ENCODE assay signal across 8 cellular contexts in the genomic region with DNA sequence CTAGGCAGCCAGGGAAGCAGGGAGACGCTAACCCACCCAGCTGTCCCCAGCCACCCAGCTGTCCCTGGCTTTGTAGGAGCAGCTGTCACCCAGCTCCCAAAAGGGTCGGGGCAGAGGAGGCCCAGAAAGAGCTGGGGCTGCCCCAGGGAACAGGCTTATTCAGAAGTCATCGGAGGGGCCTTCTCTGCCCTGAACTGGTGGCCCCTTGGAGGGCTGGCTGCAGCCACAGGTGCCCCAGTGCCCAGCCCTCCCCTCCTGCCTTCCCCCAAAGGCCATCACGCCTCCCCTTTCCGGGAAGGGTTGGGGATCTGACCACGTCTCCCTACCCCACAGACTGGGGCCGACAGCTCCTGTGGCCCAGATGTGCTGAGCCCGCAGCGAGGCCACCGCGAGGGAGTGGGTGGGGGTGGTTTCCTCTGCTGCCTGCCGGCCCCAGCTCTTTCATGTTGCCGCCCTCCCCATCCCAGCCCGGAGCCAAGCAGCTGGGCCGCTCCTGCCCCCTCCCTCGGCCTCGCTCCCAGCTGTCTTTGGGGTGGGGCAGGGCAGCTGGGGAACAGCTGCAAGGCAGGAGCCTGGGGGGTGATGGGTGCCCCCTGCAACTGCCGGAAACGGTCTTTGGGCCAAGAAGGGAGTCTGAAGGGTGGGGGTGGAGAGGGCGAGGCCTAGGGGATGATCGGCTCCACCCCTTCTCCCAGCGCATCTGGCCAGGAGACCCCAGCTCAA. TPM values are rescaled to one million over a fixed set of nuclear protein-coding genes. Genes with fewer than 3 reads are reported as not detected.
DNase-seq lines count a peak whose midpoint lies in the region; ATAC-seq and TF ChIP-seq lines count a peak whose summit lies in the region.

No MANE protein-coding gene starts in this region.

- TF ChIP-seq POLR2A in erythroblast (IDR thresholded peaks at IDR 0.05; ENCODE audit: low read length): no peak
- TF ChIP-seq POLR2A in lower leg skin (IDR thresholded peaks at IDR 0.05): no peak

- intact Hi-C loops in activated CD4-positive, alpha-beta T cell treated with anti-CD3 and anti-CD28 coated beads, Interleukin-2, amount 10 ng/mL, durations not matched to agents 24 days and 14 days (cut with micrococcal nuclease): loop anchor here (1.0 to 5.0 kb wide), 4 partner anchors 9 to 51 kb away; partner anchors contain the start of genes ARL3 and SFXN2
- intact Hi-C loops in lower leg skin (cut with DNase I; ENCODE audit: low total_unique reads): no loop called here

- no peak overlapping the region for H3K9ac ChIP-seq in HUES64 (ENCODE audit: low read depth, low read length)

- WGBS in HUES64: 20% methylated on average over 21 of the region's 22 CpGs
- WGBS in lower leg skin, 2 donors: 15 to 25% methylated on average over 1 to 11 of the region's 22 CpGs

- peaks cover 20% of the 10 kb centered on the region for H4K20me1 ChIP-seq in osteoblast (ENCODE audit: insufficient read depth, low read length)

- peak overlapping the region; percentile 28 for H3K4me2 ChIP-seq in osteoblast (ENCODE audit: insufficient read depth, low read length)

- peaks cover 37% of the 10 kb centered on the region for H3K4me1 Mint-ChIP-seq in activated CD4-positive, alpha-beta T cell treated with anti-CD3 and anti-CD28 coated beads, Interleukin-2, amount 10 ng/mL, durations not matched to agents 24 days and 14 days

- H3K27me3 Mint-ChIP-seq in activated CD4-positive, alpha-beta T cell treated with anti-CD3 and anti-CD28 coated beads, Interleukin-2, amount 10 ng/mL, durations not matched to agents 24 days and 14 days: no peaks in the 10 kb centered on the region

- H3K4me1 ChIP-seq in HUES64 (ENCODE audit: insufficient read depth, low read length) (peaks cover 6% of the 10 kb centered on the region; the same call in 1 of the 2 replicates), osteoblast (ENCODE audit: insufficient read depth, low read length) (peaks cover 8% of the 10 kb centered on the region)

- DNase-seq in Daoy (ENCODE audit: low read depth): peak; percentile 46
- peak; percentile 91 for DNase-seq in activated CD4-positive, alpha-beta T cell treated with anti-CD3 and anti-CD28 coated beads, Interleukin-2, amount 10 ng/mL, durations not matched to agents 24 days and 14 days
- peak; percentile 63 to 78 for DNase-seq in erythroblast (lab: John Stamatoyannopoulos, UW)
- peak; percentile 96 for DNase-seq in osteoblast (ENCODE audit: insufficient read length, low spot score, missing footprints)
- no peak for DNase-seq in cerebellar cortex (ENCODE audit: low spot score)
- DNase-seq in lower leg skin (ENCODE audit: low spot score in 2 of 2): no peak

- H3K9me3 ChIP-seq in HUES64 (ENCODE audit: insufficient read depth, low read depth, low read length): no peaks in the 10 kb centered on the region
- H3K9me3 ChIP-seq in osteoblast (ENCODE audit: low read depth, low read length): no peaks in the 10 kb centered on the region

- H3K9me3 Mint-ChIP-seq in activated CD4-positive, alpha-beta T cell treated with anti-CD3 and anti-CD28 coated beads, Interleukin-2, amount 10 ng/mL, durations not matched to agents 24 days and 14 days: no peaks in the 10 kb centered on the region

- H3K36me3 ChIP-seq in HUES64 (ENCODE audit: insufficient read depth, low read length) (peaks cover 27% of the 10 kb centered on the region), osteoblast (ENCODE audit: insufficient read depth, low read length) (peaks cover 30% of the 10 kb centered on the region)

- ATAC-seq in GM21390 (IDR thresholded peaks at IDR 0.05; ENCODE audit: unreplicated experiment): peak; percentile 91

- H3K36me3 Mint-ChIP-seq in activated CD4-positive, alpha-beta T cell treated with anti-CD3 and anti-CD28 coated beads, Interleukin-2, amount 10 ng/mL, durations not matched to agents 24 days and 14 days (ENCODE audit: low read depth): peaks cover 27% of the 10 kb centered on the region

- H3K4me3 ChIP-seq in HUES64 (ENCODE audit: low read length) (0 out of 2 replicates have a peak overlapping the region, but pooled peaks have one; percentile 5), osteoblast (ENCODE audit: insufficient read depth, low read length) (no peak overlapping the region), lower leg skin (ENCODE audit: low read depth, poor library complexity, severe bottlenecking) (no peak overlapping the region)

- H3K27ac Mint-ChIP-seq in activated CD4-positive, alpha-beta T cell treated with anti-CD3 and anti-CD28 coated beads, Interleukin-2, amount 10 ng/mL, durations not matched to agents 24 days and 14 days: peak overlapping the region; percentile 88

- H3K79me2 ChIP-seq in osteoblast (ENCODE audit: insufficient read depth, low read length): peaks cover 20% of the 10 kb centered on the region

- peak overlapping the region; percentile 72 for H3K4me3 Mint-ChIP-seq in activated CD4-positive, alpha-beta T cell treated with anti-CD3 and anti-CD28 coated beads, Interleukin-2, amount 10 ng/mL, durations not matched to agents 24 days and 14 days

- H2AFZ ChIP-seq in osteoblast (ENCODE audit: low read length): no peak overlapping the region

- TF ChIP-seq CTCF in osteoblast (IDR thresholded peaks at IDR 0.05; ENCODE audit: extremely low read depth, low read depth, low read length) (no peak), lower leg skin (IDR thresholded peaks at IDR 0.05) (no peak)

- no peaks in the 10 kb centered on the region for H3K27me3 ChIP-seq in HUES64 (ENCODE audit: insufficient read depth, low read length)
- no peaks in the 10 kb centered on the region for H3K27me3 ChIP-seq in osteoblast (ENCODE audit: insufficient read depth, low read length)

- no peak overlapping the region for H3K27ac ChIP-seq in HUES64 (ENCODE audit: low read depth, low read length)
- no peak overlapping the region for H3K27ac ChIP-seq in osteoblast (ENCODE audit: low read depth, low read length)

RNA-seq across cellular contexts. Expression of gene TRIM8, which starts 16.8 kb away (rescaled TPM):
- 39.8 and 54.1 TPM in 2 replicates for total RNA-seq in Daoy (2014; rRNA removed; shearing (Covaris generic))
- 25.3 TPM for polyA plus RNA-seq in HUES64 (2013, experiment 1 of 2)
- 23.8 TPM for polyA plus RNA-seq in HUES64 (2013, experiment 2 of 2)
- 85.5 and 85.7 TPM in 2 replicates for total RNA-seq in activated CD4-positive, alpha-beta T cell treated with anti-CD3 and anti-CD28 coated beads, Interleukin-2, amount 10 ng/mL, durations not matched to agents 24 days and 14 days
- total RNA-seq in osteoblast (107 and 126 TPM in 2 replicates), lower leg skin (100 to 1,000 TPM in 3 of 4 donors, 10 to 100 TPM in 1; 91.7 to 128 (median 106) TPM)

RNA-seq across cellular contexts. Expression of gene ARL3, which starts 53.1 kb away (rescaled TPM):
- total RNA-seq in Daoy (2014; rRNA removed; shearing (Covaris generic)): 5.9 and 9.0 TPM in 2 replicates
- polyA plus RNA-seq in HUES64 (2013, experiment 1 of 2): 18.4 TPM
- 22.4 TPM for polyA plus RNA-seq in HUES64 (2013, experiment 2 of 2)
- total RNA-seq in activated CD4-positive, alpha-beta T cell treated with anti-CD3 and anti-CD28 coated beads, Interleukin-2, amount 10 ng/mL, durations not matched to agents 24 days and 14 days: 6.3 and 6.4 TPM in 2 replicates
- 5.3 and 5.8 TPM in 2 replicates for total RNA-seq in osteoblast
- total RNA-seq in lower leg skin: 1 to 10 TPM; 1.6 to 3.8 (median 3.2) TPM

RNA-seq across cellular contexts. Expression of gene SFXN2, which starts 53.4 kb away (rescaled TPM):
- 0.89 and 5.5 TPM in 2 replicates for total RNA-seq in Daoy (2014; rRNA removed; shearing (Covaris generic))
- 16.4 TPM for polyA plus RNA-seq in HUES64 (2013, experiment 1 of 2)
- polyA plus RNA-seq in HUES64 (2013, experiment 2 of 2): 14.4 TPM
- total RNA-seq in activated CD4-positive, alpha-beta T cell treated with anti-CD3 and anti-CD28 coated beads, Interleukin-2, amount 10 ng/mL, durations not matched to agents 24 days and 14 days: 38.7 TPM in 2 replicates
- total RNA-seq in osteoblast (2.9 and 3.6 TPM in 2 replicates), lower leg skin (1 to 10 TPM in 2 of 4 donors, under 1 TPM in 2; 0.46 to 4.7 (median 1.1) TPM)

Comparison
In these comparisons a context has a peak if more than half of its experiments do, and no peak if none do; other contexts are left out.
1. DNase-seq: peak in Daoy (single experiment), activated CD4-positive, alpha-beta T cell treated with anti-CD3 and anti-CD28 coated beads, Interleukin-2, amount 10 ng/mL, durations not matched to agents 24 days and 14 days (single experiment), erythroblast (2 of 2) and osteoblast (single experiment); none in cerebellar cortex (single experiment) and lower leg skin (0 of 2).